15 cellular contexts compared by ENCODE assay signal in the genomic region with DNA sequence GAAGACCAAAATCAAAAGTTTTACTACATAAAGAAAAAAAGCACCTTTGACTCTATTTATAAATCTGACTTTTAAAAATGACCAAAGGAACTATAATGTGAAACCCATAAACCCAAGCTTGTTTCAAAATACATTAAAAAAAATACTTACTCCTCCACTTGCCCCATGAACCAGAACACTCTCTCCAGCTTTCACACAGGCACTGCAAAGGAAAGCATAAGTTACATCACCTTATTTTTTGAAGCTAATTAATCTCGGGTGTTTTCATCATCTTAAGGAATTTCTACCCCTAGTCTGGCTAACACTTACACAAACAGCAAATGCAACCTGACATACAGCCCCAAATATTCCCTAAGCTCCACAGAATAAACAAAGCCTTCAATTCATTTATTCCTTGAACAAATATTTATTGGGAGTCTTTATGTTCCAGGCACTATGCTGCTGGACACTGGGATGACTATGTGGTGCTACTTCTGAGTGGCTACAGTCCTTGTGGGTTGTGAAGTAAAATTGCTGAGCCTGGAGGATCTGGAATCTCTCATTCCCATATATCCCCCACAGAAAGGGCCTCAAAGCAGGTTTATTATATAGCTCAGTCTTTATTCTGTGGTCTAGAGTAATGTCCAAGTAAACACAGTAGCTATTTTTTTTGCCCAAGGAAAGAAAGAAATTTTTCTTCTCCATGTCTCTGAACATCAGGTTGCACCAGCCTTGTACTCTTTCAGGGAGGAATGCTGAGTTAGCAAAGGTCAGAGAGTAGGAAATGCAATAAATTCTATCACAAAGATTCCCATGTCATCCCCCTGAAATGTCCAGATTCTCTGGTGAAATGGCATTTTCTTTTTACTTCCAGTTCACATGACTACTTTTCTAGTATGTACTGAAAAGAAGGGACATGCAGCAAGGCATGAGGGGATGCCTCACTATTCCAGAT. TPM values are rescaled to one million over a fixed set of nuclear protein-coding genes. Genes with fewer than 3 reads are reported as not detected.
DNase-seq lines count a peak whose midpoint lies in the region; ATAC-seq, FAIRE-seq and TF ChIP-seq lines count a peak whose summit lies in the region.
"Had no signal": no experiment of that assay in that cellular context is flagged by ENCODE, and none has a peak within 500 bp of the region (broad histone marks: within the 10 kb centered on the region; RNA-seq: fewer than 3 reads in every experiment).

No MANE protein-coding gene starts in this region.

- no peaks in the 10 kb centered on the region for H3K27me3 ChIP-seq in uterus
- H3K27me3 ChIP-seq in psoas muscle (ENCODE audit: insufficient read depth in 3 of 3, low read length in 2 of 3) = no peaks in the 10 kb centered on the region

- H3K36me3 ChIP-seq in uterus = no peaks in the 10 kb centered on the region
- H3K36me3 ChIP-seq in psoas muscle (ENCODE audit: insufficient read depth in 1 of 2, low read depth in 1 of 2) = peaks cover 7 to 96% of the 10 kb centered on the region in 2 donors

- FAIRE-seq in GM12891 (lab: Jason Lieb, UNC) = peak; percentile 26
- FAIRE-seq in urothelium cell line (lab: Jason Lieb, UNC) = no peak

- no peaks in the 10 kb centered on the region for H3K4me1 ChIP-seq in uterus
- no peaks in the 10 kb centered on the region for H3K4me1 ChIP-seq in psoas muscle

- WGBS in psoas muscle, 3 donors = 79 to 87% (median 82%) methylated on average over 1 of the region's 1 CpG

- H3K4me3 ChIP-seq in uterus (no peak overlapping the region), psoas muscle (no peak overlapping the region)
- H3K4me3 ChIP-seq: left ventricle myocardium inferior had no signal

- no peak for TF ChIP-seq POLR2A in GM12891 (IDR thresholded peaks at IDR 0.05; ENCODE audit: low read depth, low read length)
- no peak for TF ChIP-seq POLR2A in uterus (IDR thresholded peaks at IDR 0.05)

- TF ChIP-seq CTCF in GM20000 (IDR thresholded peaks at IDR 0.05; ENCODE audit: extremely low read depth, missing control alignments) (no peak), uterus (IDR thresholded peaks at IDR 0.05) (no peak), psoas muscle (IDR thresholded peaks at IDR 0.05) (no peak)

- intact Hi-C loops in uterus (cut with DNase I; ENCODE audit: low total_unique reads) = no loop called here
- intact Hi-C loops in psoas muscle (cut with DNase I) = no loop called here

- ATAC-seq in HG02870 (IDR thresholded peaks at IDR 0.05; ENCODE audit: unreplicated experiment) (peak; percentile 80), psoas muscle (no peak)
- ATAC-seq: activated naive CD4-positive, alpha-beta T cell treated with anti-CD3 and anti-CD28 coated beads, Interleukin-2, amount 50 U/mL, for 72 hours; stimulated activated naive CD8-positive, alpha-beta T cell treated with anti-CD3 and anti-CD28 coated beads, Interleukin-15, Interleukin-2, amounts not matched to agents 100 U/mL and 50 U/mL, for 24 hours had no signal

- no peak for DNase-seq in GM12891 (ENCODE audit: insufficient read length, low spot score)
- DNase-seq in GM20000 (ENCODE audit: low spot score) = peak; percentile 29
- DNase-seq in amniotic epithelial cell (ENCODE audit: low read depth) = peak; percentile 68
- no peak for DNase-seq in epidermal melanocyte (ENCODE audit: insufficient read length, low spot score)
- no peak for DNase-seq in urothelium cell line (ENCODE audit: low spot score)
- DNase-seq in uterus = no peak
- no peak for DNase-seq in psoas muscle
- DNase-seq: activated CD4-positive, alpha-beta memory T cell treated with anti-CD3 and anti-CD28 coated beads, Interleukin-2, amount 10 ng/mL, durations not matched to agents 7 days and 5 days; left ventricle myocardium inferior; stimulated activated naive CD8-positive, alpha-beta T cell treated with anti-CD3 and anti-CD28 coated beads, Interleukin-15, Interleukin-2, amounts not matched to agents 100 U/mL and 50 U/mL, for 24 hours; SW 1271 had no signal

- H3K9me3 ChIP-seq in uterus (no peaks in the 10 kb centered on the region), psoas muscle (no peaks in the 10 kb centered on the region)
- H3K9me3 ChIP-seq: left ventricle myocardium inferior had no signal

- no peak overlapping the region for H3K27ac ChIP-seq in uterus
- H3K27ac ChIP-seq in psoas muscle = no peak overlapping the region
- H3K27ac ChIP-seq: left ventricle myocardium inferior had no signal

TF ChIP-seq in GM12891, 5 proteins besides CTCF, POLR2A, EP300 and RAD21:
- TF ChIP-seq TAF1 (IDR thresholded peaks at IDR 0.05; ENCODE audit: low read depth, low read length) = no peak
- TF ChIP-seq POLR2AphosphoS5 (IDR thresholded peaks at IDR 0.05; ENCODE audit: low read depth, low read length) = no peak

RNA-seq across cellular contexts. Expression of gene CRYZ, which starts 18.2 kb away (rescaled TPM):
- 85.5 TPM for polyA plus RNA-seq in GM12891 (2012; ENCODE audit: low read depth, missing spikeins)
- 10 to 100 TPM; 22.4 to 53.7 (median 36.4) TPM for total RNA-seq in uterus
- total RNA-seq in psoas muscle = 10 to 100 TPM in 3 of 4 donors, 1 to 10 TPM in 1; 7.6 to 36.1 (median 12.6) TPM
- polyA plus RNA-seq in psoas muscle = 10 to 100 TPM in 2 of 3 donors, 1 to 10 TPM in 1; 9.9 to 18.6 (median 18.2) TPM

RNA-seq across cellular contexts. Expression of gene TYW3, which starts 18.3 kb away (rescaled TPM):
- 47.7 TPM for polyA plus RNA-seq in GM12891 (2012; ENCODE audit: low read depth, missing spikeins)
- total RNA-seq in uterus (10 to 100 TPM; 18.8 to 26.7 (median 24.6) TPM), psoas muscle (10 to 100 TPM in 2 of 4 donors, 1 to 10 TPM in 2; 7.8 to 16.9 (median 12.3) TPM)
- 10 to 100 TPM in 1 of 3 donors, 1 to 10 TPM in 2; 7.1 to 21.5 (median 9.8) TPM for polyA plus RNA-seq in psoas muscle

RNA-seq across cellular contexts. Expression of gene ERICH3, which starts 41.1 kb away (rescaled TPM):
- 1.1 TPM for polyA plus RNA-seq in GM12891 (2012; ENCODE audit: low read depth, missing spikeins)
- total RNA-seq in uterus = 1 to 10 TPM in 1 of 4 donors, under 1 TPM in 3; under 0.01 to 3.7 (median 0.67) TPM
- under 1 TPM in 1 of 4 donors, not detected in 3; 0.04 TPM for total RNA-seq in psoas muscle
- under 1 TPM in 1 of 3 donors, not detected in 2; 0.12 TPM for polyA plus RNA-seq in psoas muscle
- total RNA-seq: activated naive CD4-positive, alpha-beta T cell treated with anti-CD3 and anti-CD28 coated beads, Interleukin-2, amount 50 U/mL, for 72 hours; dermis microvascular lymphatic vessel endothelial cell; glomerular endothelial cell; left ventricle myocardium inferior had no signal

Comparison
In these comparisons a context has a peak if more than half of its experiments do, and no peak if none do; other contexts are left out.
1. DNase-seq: peak in GM20000 (single experiment) and amniotic epithelial cell (single experiment); none in GM12891 (single experiment), epidermal melanocyte (single experiment), urothelium cell line (single experiment), uterus (0 of 2) and psoas muscle (0 of 2).